In genomic region chr14:38127784-38128183, GRCh38 we compare ENCODE assay signal across 14 cellular contexts.
"Had no signal": no experiment of that assay in that cellular context is flagged by ENCODE, and none has a peak within 500 bp of the region (broad histone marks: within the 10 kb centered on the region; RNA-seq: fewer than 3 reads in every experiment).

No MANE protein-coding gene starts in this region.

- H3K9me3 ChIP-seq: ovary, tibial artery, vagina had no signal

- H3K27me3 Mint-ChIP-seq: activated CD4-positive, alpha-beta memory T cell treated with anti-CD3 and anti-CD28 coated beads, Interleukin-2, amount 10 ng/mL, durations not matched to agents 7 days and 5 days; activated naive CD8-positive, alpha-beta T cell treated with anti-CD3 and anti-CD28 coated beads, Interleukin-2, amount 50 U/mL, for 24 hours had no signal

- DNase-seq: activated CD4-positive, alpha-beta memory T cell treated with anti-CD3 and anti-CD28 coated beads, Interleukin-2, amount 10 ng/mL, durations not matched to agents 7 days and 5 days; activated naive CD8-positive, alpha-beta T cell treated with anti-CD3 and anti-CD28 coated beads, Interleukin-2, amount 50 U/mL, for 24 hours; activated T-cell treated with anti-CD3 and anti-CD28 coated beads, Interleukin-2, amount 50 U/mL, for 72 hours; caudate nucleus; effector CD4-positive, alpha-beta T cell; kidney glomerular epithelial cell; ovary; retina; T1000; tibial artery had no signal

- H3K27me3 ChIP-seq: ovary, tibial artery, vagina had no signal

- H3K9me3 Mint-ChIP-seq: activated CD4-positive, alpha-beta memory T cell treated with anti-CD3 and anti-CD28 coated beads, Interleukin-2, amount 10 ng/mL, durations not matched to agents 7 days and 5 days; activated naive CD8-positive, alpha-beta T cell treated with anti-CD3 and anti-CD28 coated beads, Interleukin-2, amount 50 U/mL, for 24 hours had no signal

- H3K4me1 ChIP-seq: tibial artery, vagina had no signal

- H3K4me3 ChIP-seq: coronary artery, ovary, skin epidermis, tibial artery, vagina had no signal

- H3K4me3 Mint-ChIP-seq: activated CD4-positive, alpha-beta memory T cell treated with anti-CD3 and anti-CD28 coated beads, Interleukin-2, amount 10 ng/mL, durations not matched to agents 7 days and 5 days; activated naive CD8-positive, alpha-beta T cell treated with anti-CD3 and anti-CD28 coated beads, Interleukin-2, amount 50 U/mL, for 24 hours; activated T-cell treated with anti-CD3 and anti-CD28 coated beads, Interleukin-2, amount 50 U/mL, for 72 hours had no signal

- H3K27ac Mint-ChIP-seq: activated CD4-positive, alpha-beta memory T cell treated with anti-CD3 and anti-CD28 coated beads, Interleukin-2, amount 10 ng/mL, durations not matched to agents 7 days and 5 days; activated naive CD8-positive, alpha-beta T cell treated with anti-CD3 and anti-CD28 coated beads, Interleukin-2, amount 50 U/mL, for 24 hours; activated T-cell treated with anti-CD3 and anti-CD28 coated beads, Interleukin-2, amount 50 U/mL, for 72 hours had no signal

- H3K27ac ChIP-seq: coronary artery, ovary, skin epidermis, tibial artery, vagina, VCaP had no signal

- H3K36me3 ChIP-seq: ovary, tibial artery, vagina had no signal

- ATAC-seq: activated naive CD8-positive, alpha-beta T cell treated with anti-CD3 and anti-CD28 coated beads, Interleukin-2, amount 50 U/mL, for 24 hours; activated T-cell treated with anti-CD3 and anti-CD28 coated beads, Interleukin-2, amount 50 U/mL, for 72 hours had no signal
